In the genomic region with DNA sequence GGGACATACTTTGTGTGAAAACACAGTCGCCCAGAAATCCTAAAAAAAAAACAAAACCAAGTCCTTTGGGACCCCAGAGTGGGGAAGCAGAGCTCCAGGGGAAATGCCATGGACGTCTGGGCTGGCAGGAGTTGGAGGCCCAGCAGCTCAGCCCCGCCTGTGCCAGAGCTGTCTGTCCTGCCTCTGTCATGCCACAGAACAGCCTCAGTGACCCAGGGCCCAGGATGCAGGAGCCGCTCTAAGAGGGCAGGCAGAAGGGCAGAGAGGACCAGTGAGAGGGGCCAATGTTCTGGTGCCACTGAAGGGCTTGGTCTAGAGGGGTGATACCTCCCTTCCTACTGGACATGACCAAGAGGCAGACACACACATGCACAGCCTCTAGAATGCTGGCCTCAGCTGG, we compare ENCODE assay signal across 2 cellular contexts.
TF ChIP-seq lines count a peak whose summit lies in the region.

No MANE protein-coding gene starts in this region.

TF ChIP-seq in H1, 55 proteins besides CTCF, POLR2A, EP300 and RAD21:
- no peak for TF ChIP-seq EZH2 (IDR thresholded peaks at IDR 0.05; ENCODE audit: low read depth, low read length, severe bottlenecking)
- TF ChIP-seq, protein P1, sequence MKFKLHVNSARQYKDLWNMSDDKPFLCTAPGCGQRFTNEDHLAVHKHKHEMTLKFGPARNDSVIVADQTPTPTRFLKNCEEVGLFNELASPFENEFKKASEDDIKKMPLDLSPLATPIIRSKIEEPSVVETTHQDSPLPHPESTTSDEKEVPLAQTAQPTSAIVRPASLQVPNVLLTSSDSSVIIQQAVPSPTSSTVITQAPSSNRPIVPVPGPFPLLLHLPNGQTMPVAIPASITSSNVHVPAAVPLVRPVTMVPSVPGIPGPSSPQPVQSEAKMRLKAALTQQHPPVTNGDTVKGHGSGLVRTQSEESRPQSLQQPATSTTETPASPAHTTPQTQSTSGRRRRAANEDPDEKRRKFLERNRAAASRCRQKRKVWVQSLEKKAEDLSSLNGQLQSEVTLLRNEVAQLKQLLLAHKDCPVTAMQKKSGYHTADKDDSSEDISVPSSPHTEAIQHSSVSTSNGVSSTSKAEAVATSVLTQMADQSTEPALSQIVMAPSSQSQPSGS (IDR thresholded peaks at IDR 0.05; ENCODE audit: low read length): no peak
- TF ChIP-seq TBP (IDR thresholded peaks at IDR 0.05; ENCODE audit: low read depth, low read length): no peak
- no peak for TF ChIP-seq CEBPB (IDR thresholded peaks at IDR 0.05; ENCODE audit: low read depth, low read length)
- no peak for TF ChIP-seq NANOG (IDR thresholded peaks at IDR 0.05; ENCODE audit: insufficient read depth, low read depth, low read length, poor library complexity, severe bottlenecking)
- no peak for TF ChIP-seq EGR1 (IDR thresholded peaks at IDR 0.05; ENCODE audit: borderline replicate concordance, low read depth, low read length)
- no peak for TF ChIP-seq ATF3 (IDR thresholded peaks at IDR 0.05; ENCODE audit: insufficient read depth, low read depth, low read length)

TF ChIP-seq in SK-N-SH treated with all-trans-retinoic acid at 6 μM for 48 hours, 23 proteins besides CTCF, POLR2A, EP300 and RAD21:
- no peak for TF ChIP-seq SNAI2 (CRISPR knock-in tag; IDR thresholded peaks at IDR 0.05)
- TF ChIP-seq PPARA (CRISPR knock-in tag; IDR thresholded peaks at IDR 0.05; ENCODE audit: borderline replicate concordance): no peak
- TF ChIP-seq ARNTL (CRISPR knock-in tag; IDR thresholded peaks at IDR 0.05; ENCODE audit: borderline replicate concordance, low read depth): no peak
- no peak for TF ChIP-seq RARB (CRISPR knock-in tag; IDR thresholded peaks at IDR 0.05)
- TF ChIP-seq GLIS3 (CRISPR knock-in tag; IDR thresholded peaks at IDR 0.05): no peak
- TF ChIP-seq CSDC2 (CRISPR knock-in tag; IDR thresholded peaks at IDR 0.05): no peak
- no peak for TF ChIP-seq ZNF70 (CRISPR knock-in tag; IDR thresholded peaks at IDR 0.05)
- TF ChIP-seq, protein P2, sequence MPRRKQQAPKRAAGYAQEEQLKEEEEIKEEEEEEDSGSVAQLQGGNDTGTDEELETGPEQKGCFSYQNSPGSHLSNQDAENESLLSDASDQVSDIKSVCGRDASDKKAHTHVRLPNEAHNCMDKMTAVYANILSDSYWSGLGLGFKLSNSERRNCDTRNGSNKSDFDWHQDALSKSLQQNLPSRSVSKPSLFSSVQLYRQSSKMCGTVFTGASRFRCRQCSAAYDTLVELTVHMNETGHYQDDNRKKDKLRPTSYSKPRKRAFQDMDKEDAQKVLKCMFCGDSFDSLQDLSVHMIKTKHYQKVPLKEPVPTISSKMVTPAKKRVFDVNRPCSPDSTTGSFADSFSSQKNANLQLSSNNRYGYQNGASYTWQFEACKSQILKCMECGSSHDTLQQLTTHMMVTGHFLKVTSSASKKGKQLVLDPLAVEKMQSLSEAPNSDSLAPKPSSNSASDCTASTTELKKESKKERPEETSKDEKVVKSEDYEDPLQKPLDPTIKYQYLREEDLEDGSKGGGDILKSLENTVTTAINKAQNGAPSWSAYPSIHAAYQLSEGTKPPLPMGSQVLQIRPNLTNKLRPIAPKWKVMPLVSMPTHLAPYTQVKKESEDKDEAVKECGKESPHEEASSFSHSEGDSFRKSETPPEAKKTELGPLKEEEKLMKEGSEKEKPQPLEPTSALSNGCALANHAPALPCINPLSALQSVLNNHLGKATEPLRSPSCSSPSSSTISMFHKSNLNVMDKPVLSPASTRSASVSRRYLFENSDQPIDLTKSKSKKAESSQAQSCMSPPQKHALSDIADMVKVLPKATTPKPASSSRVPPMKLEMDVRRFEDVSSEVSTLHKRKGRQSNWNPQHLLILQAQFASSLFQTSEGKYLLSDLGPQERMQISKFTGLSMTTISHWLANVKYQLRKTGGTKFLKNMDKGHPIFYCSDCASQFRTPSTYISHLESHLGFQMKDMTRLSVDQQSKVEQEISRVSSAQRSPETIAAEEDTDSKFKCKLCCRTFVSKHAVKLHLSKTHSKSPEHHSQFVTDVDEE (CRISPR knock-in tag; IDR thresholded peaks at IDR 0.05): no peak
- no peak for TF ChIP-seq ZFP30 (CRISPR knock-in tag; IDR thresholded peaks at IDR 0.05)
- TF ChIP-seq ISL1 (CRISPR knock-in tag; IDR thresholded peaks at IDR 0.05): no peak
- TF ChIP-seq, protein P3, sequence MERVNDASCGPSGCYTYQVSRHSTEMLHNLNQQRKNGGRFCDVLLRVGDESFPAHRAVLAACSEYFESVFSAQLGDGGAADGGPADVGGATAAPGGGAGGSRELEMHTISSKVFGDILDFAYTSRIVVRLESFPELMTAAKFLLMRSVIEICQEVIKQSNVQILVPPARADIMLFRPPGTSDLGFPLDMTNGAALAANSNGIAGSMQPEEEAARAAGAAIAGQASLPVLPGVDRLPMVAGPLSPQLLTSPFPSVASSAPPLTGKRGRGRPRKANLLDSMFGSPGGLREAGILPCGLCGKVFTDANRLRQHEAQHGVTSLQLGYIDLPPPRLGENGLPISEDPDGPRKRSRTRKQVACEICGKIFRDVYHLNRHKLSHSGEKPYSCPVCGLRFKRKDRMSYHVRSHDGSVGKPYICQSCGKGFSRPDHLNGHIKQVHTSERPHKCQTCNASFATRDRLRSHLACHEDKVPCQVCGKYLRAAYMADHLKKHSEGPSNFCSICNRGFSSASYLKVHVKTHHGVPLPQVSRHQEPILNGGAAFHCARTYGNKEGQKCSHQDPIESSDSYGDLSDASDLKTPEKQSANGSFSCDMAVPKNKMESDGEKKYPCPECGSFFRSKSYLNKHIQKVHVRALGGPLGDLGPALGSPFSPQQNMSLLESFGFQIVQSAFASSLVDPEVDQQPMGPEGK (CRISPR knock-in tag; IDR thresholded peaks at IDR 0.05; ENCODE audit: borderline replicate concordance): no peak
- TF ChIP-seq ZC3H10 (CRISPR knock-in tag; IDR thresholded peaks at IDR 0.05): no peak
- no peak for TF ChIP-seq ZNF8 (CRISPR knock-in tag; IDR thresholded peaks at IDR 0.05)
- TF ChIP-seq ESRRG (CRISPR knock-in tag; IDR thresholded peaks at IDR 0.05): no peak
